ENCODE assay signal across 16 cellular contexts in the genomic region with DNA sequence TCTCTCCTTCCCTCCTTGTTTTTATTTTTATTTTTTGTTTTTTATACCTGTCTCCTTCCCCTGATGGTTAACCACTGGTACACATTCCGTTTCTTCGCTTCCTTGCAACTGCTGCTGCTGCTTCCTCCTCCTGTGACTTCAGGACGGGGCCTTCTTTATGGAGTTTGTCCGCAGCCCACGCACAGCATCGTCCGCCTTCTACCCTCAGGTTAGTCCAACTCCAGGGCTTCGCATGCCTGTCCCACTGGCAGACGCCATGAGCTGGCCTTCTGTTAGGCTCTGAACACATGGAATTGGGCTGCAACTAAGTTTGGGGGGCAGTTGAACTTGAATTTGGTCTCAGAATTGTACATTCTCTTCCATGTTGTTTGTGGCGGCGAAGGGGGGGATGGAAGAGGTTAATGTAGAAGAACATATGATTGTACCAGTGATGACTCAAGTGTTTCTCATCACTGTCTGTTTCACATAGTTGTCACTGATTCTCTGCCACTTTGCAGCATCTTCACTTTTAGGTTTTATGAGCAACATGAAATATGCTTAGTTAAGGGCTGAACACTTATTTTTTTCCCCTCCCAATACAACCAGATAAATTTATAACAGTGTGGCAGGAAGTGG.
DNase-seq lines count a peak whose midpoint lies in the region; ATAC-seq and TF ChIP-seq lines count a peak whose summit lies in the region.
"Had no signal": no experiment of that assay in that cellular context is flagged by ENCODE, and none has a peak within 500 bp of the region (broad histone marks: within the 10 kb centered on the region; RNA-seq: fewer than 3 reads in every experiment).

No MANE protein-coding gene starts in this region.

- no peak overlapping the region for H3K4me3 Mint-ChIP-seq in activated T-cell treated with anti-CD3 and anti-CD28 coated beads, Interleukin-2, amount 50 U/mL, for 24 hours
- H3K4me3 Mint-ChIP-seq: CD4-positive, alpha-beta memory T cell had no signal

- DNase-seq in activated naive CD4-positive, alpha-beta T cell treated with anti-CD3 and anti-CD28 coated beads, Interleukin-2, amount 50 U/mL, for 16 hours = peak; percentile 23
- DNase-seq in activated naive CD4-positive, alpha-beta T cell treated with Interleukin-2 at 50 U/mL for 16 hours = no peak
- peak; percentile 38 for DNase-seq in activated T-cell treated with anti-CD3 and anti-CD28 coated beads, Interleukin-2, amount 50 U/mL, for 24 hours
- DNase-seq in epithelial cell of esophagus (ENCODE audit: low read depth) (peak; percentile 43), Ammon's horn (ENCODE audit: low spot score) (no peak), DMS 273 (lab: John Stamatoyannopoulos, UW; ENCODE audit: unreplicated experiment) (no peak), upper lobe of right lung (no peak)
- DNase-seq in stimulated activated CD8-positive, alpha-beta memory T cell treated with anti-CD3 and anti-CD28 coated beads, Interleukin-4, amount 100 ng/mL, for 48 hours = peak; percentile 54
- DNase-seq: CD4-positive, alpha-beta memory T cell; GOT3; NCI-H1436 treated with DMSO at 0.1 percent for 48 hours; NCI-H2227 treated with DMSO at 0.1 percent for 48 hours; Peyer's patch; substantia nigra had no signal

- intact Hi-C loops in upper lobe of right lung (cut with DNase I) = no loop called here

- H3K36me3 ChIP-seq in upper lobe of right lung = peaks cover 34% of the 10 kb centered on the region
- H3K36me3 ChIP-seq: breast epithelium had no signal

- H3K27me3 ChIP-seq in upper lobe of right lung = no peaks in the 10 kb centered on the region
- H3K27me3 ChIP-seq: breast epithelium, Peyer's patch had no signal

- H3K9me3 ChIP-seq in upper lobe of right lung = no peaks in the 10 kb centered on the region
- H3K9me3 ChIP-seq: breast epithelium, Peyer's patch had no signal

- no peaks in the 10 kb centered on the region for H3K4me1 ChIP-seq in upper lobe of right lung
- H3K4me1 ChIP-seq: breast epithelium, Peyer's patch had no signal

- peaks cover 60% of the 10 kb centered on the region for H3K36me3 Mint-ChIP-seq in activated T-cell treated with anti-CD3 and anti-CD28 coated beads, Interleukin-2, amount 50 U/mL, for 24 hours (ENCODE audit: low read depth)

- H3K4me1 Mint-ChIP-seq in activated T-cell treated with anti-CD3 and anti-CD28 coated beads, Interleukin-2, amount 50 U/mL, for 24 hours (ENCODE audit: low read depth) = peaks cover 8% of the 10 kb centered on the region
- H3K4me1 Mint-ChIP-seq: CD4-positive, alpha-beta memory T cell had no signal

- H3K27me3 Mint-ChIP-seq in activated T-cell treated with anti-CD3 and anti-CD28 coated beads, Interleukin-2, amount 50 U/mL, for 24 hours = no peaks in the 10 kb centered on the region
- H3K27me3 Mint-ChIP-seq: CD4-positive, alpha-beta memory T cell had no signal

- H3K4me3 ChIP-seq in epithelial cell of esophagus (ENCODE audit: low read length) (no peak overlapping the region), upper lobe of right lung (no peak overlapping the region)
- H3K4me3 ChIP-seq: breast epithelium, Peyer's patch had no signal

- TF ChIP-seq CTCF in epithelial cell of esophagus (IDR thresholded peaks at IDR 0.05; ENCODE audit: insufficient read depth, low read depth, low read length, missing control alignments) (no peak), upper lobe of right lung (IDR thresholded peaks at IDR 0.05) (no peak)

- H3K27ac Mint-ChIP-seq in activated T-cell treated with anti-CD3 and anti-CD28 coated beads, Interleukin-2, amount 50 U/mL, for 24 hours = peak overlapping the region; percentile 9

- H3K9me3 Mint-ChIP-seq in activated T-cell treated with anti-CD3 and anti-CD28 coated beads, Interleukin-2, amount 50 U/mL, for 24 hours = no peaks in the 10 kb centered on the region
- H3K9me3 Mint-ChIP-seq: CD4-positive, alpha-beta memory T cell had no signal

- no peak for ATAC-seq in upper lobe of right lung
- ATAC-seq: left lobe of liver had no signal

- H3K27ac ChIP-seq in upper lobe of right lung = no peak overlapping the region
- H3K27ac ChIP-seq: breast epithelium, Peyer's patch had no signal

Comparison
In these comparisons a context has a peak if more than half of its experiments do, and no peak if none do; other contexts are left out.
1. DNase-seq: peak in activated naive CD4-positive, alpha-beta T cell treated with anti-CD3 and anti-CD28 coated beads, Interleukin-2, amount 50 U/mL, for 16 hours (single experiment), activated T-cell treated with anti-CD3 and anti-CD28 coated beads, Interleukin-2, amount 50 U/mL, for 24 hours (single experiment), epithelial cell of esophagus (single experiment) and stimulated activated CD8-positive, alpha-beta memory T cell treated with anti-CD3 and anti-CD28 coated beads, Interleukin-4, amount 100 ng/mL, for 48 hours (single experiment); none in activated naive CD4-positive, alpha-beta T cell treated with Interleukin-2 at 50 U/mL for 16 hours (single experiment), Ammon's horn (single experiment), DMS 273 (single experiment) and upper lobe of right lung (single experiment).